27 cellular contexts compared by ENCODE assay signal in genomic region chr7:75689246-75690099, GRCh38. TPM values are rescaled to one million over a fixed set of nuclear protein-coding genes. Genes with fewer than 3 reads are reported as not detected.
DNase-seq lines count a peak whose midpoint lies in the region; ATAC-seq and TF ChIP-seq lines count a peak whose summit lies in the region.
"Had no signal": no experiment of that assay in that cellular context is flagged by ENCODE, and none has a peak within 500 bp of the region (broad histone marks: within the 10 kb centered on the region; RNA-seq: fewer than 3 reads in every experiment).

No MANE protein-coding gene starts in this region.

- H3K27ac Mint-ChIP-seq in nephron progenitor cell = peak overlapping the region; percentile 79
- H3K27ac Mint-ChIP-seq in activated naive CD8-positive, alpha-beta T cell treated with anti-CD3 and anti-CD28 coated beads, Interleukin-2, amount 50 U/mL, for 24 hours = no peak overlapping the region
- H3K27ac Mint-ChIP-seq: activated CD8-positive, alpha-beta memory T cell treated with anti-CD3 and anti-CD28 coated beads, Interleukin-2, amount 10 ng/mL, durations not matched to agents 7 days and 5 days; CD8-positive, alpha-beta memory T cell; T-helper 17 cell had no signal

- peaks cover 20% of the 10 kb centered on the region for H3K4me1 Mint-ChIP-seq in nephron progenitor cell
- H3K4me1 Mint-ChIP-seq in activated naive CD8-positive, alpha-beta T cell treated with anti-CD3 and anti-CD28 coated beads, Interleukin-2, amount 50 U/mL, for 24 hours = peaks cover 8% of the 10 kb centered on the region

- no peak overlapping the region for H3K4me3 Mint-ChIP-seq in nephron progenitor cell
- H3K4me3 Mint-ChIP-seq in activated naive CD8-positive, alpha-beta T cell treated with anti-CD3 and anti-CD28 coated beads, Interleukin-2, amount 50 U/mL, for 24 hours = no peak overlapping the region
- H3K4me3 Mint-ChIP-seq: activated CD8-positive, alpha-beta memory T cell treated with anti-CD3 and anti-CD28 coated beads, Interleukin-2, amount 10 ng/mL, durations not matched to agents 7 days and 5 days; activated T-cell treated with anti-CD3 and anti-CD28 coated beads, Interleukin-2, amount 50 U/mL, for 4 hours; brain; T-helper 17 cell had no signal

- TF ChIP-seq CTCF in nephron progenitor cell (IDR thresholded peaks at IDR 0.05) = no peak

- peaks cover 9% of the 10 kb centered on the region for H3K27me3 Mint-ChIP-seq in nephron progenitor cell (ENCODE audit: low read depth, poor library complexity)
- H3K27me3 Mint-ChIP-seq in activated naive CD8-positive, alpha-beta T cell treated with anti-CD3 and anti-CD28 coated beads, Interleukin-2, amount 50 U/mL, for 24 hours = peaks cover 6% of the 10 kb centered on the region
- H3K27me3 Mint-ChIP-seq: activated CD8-positive, alpha-beta memory T cell treated with anti-CD3 and anti-CD28 coated beads, Interleukin-2, amount 10 ng/mL, durations not matched to agents 7 days and 5 days; brain had no signal

- DNase-seq in Ammon's horn (ENCODE audit: low spot score) (peak; percentile 18), H7 (peak; percentile 51), caudate nucleus (lab: John Stamatoyannopoulos, UW) (no peak), nephron progenitor cell (no peak)
- DNase-seq in stimulated activated CD4-positive, alpha-beta T cell treated with anti-CD3 and anti-CD28 coated beads, Interleukin-1b, Interleukin-23, amount 100 ng/mL, for 48 hours = no peak
- no peak for DNase-seq in activated naive CD8-positive, alpha-beta T cell treated with anti-CD3 and anti-CD28 coated beads, Interleukin-2, amount 50 U/mL, for 24 hours
- DNase-seq: activated CD8-positive, alpha-beta memory T cell treated with anti-CD3 and anti-CD28 coated beads, Interleukin-2, amount 10 ng/mL, durations not matched to agents 7 days and 5 days; activated gamma-delta T cell; activated T-cell treated with anti-CD3 and anti-CD28 coated beads, Interleukin-2, amount 50 U/mL, for 4 hours; AML-193; CD8-positive, alpha-beta memory T cell; cerebellar nuclear complex; EL; foreskin melanocyte; KG1; kidney glomerular epithelial cell; lower lobe of right lung; NCI-H2029 treated with DMSO at 0.1 percent for 48 hours; NCI-H446 treated with DMSO at 0.1 percent for 48 hours; stimulated activated CD4-positive, alpha-beta T cell treated with anti-CD3 and anti-CD28 coated beads, Interleukin-2, amount 100 ng/mL, for 48 hours; stomach; T-helper 17 cell had no signal

- H3K27ac ChIP-seq in caudate nucleus (ENCODE audit: low read depth, low read length) = peak overlapping the region; percentile 78
- H3K27ac ChIP-seq: lower lobe of right lung, stomach had no signal

- peaks cover 9% of the 10 kb centered on the region for H3K36me3 Mint-ChIP-seq in nephron progenitor cell (ENCODE audit: low read depth)
- no peaks in the 10 kb centered on the region for H3K36me3 Mint-ChIP-seq in activated naive CD8-positive, alpha-beta T cell treated with anti-CD3 and anti-CD28 coated beads, Interleukin-2, amount 50 U/mL, for 24 hours (ENCODE audit: low read depth)
- H3K36me3 Mint-ChIP-seq: activated CD8-positive, alpha-beta memory T cell treated with anti-CD3 and anti-CD28 coated beads, Interleukin-2, amount 10 ng/mL, durations not matched to agents 7 days and 5 days had no signal

- H3K4me3 ChIP-seq in H7 (ENCODE audit: insufficient read depth, low read depth, low read length) = no peak overlapping the region
- H3K4me3 ChIP-seq: lower lobe of right lung, stomach, tibial nerve had no signal

- no peaks in the 10 kb centered on the region for H3K27me3 ChIP-seq in H7 (ENCODE audit: control insufficient read depth, insufficient read depth, low read length)
- H3K27me3 ChIP-seq: spleen, stomach, tibial nerve had no signal

- ATAC-seq in GM21360 (IDR thresholded peaks at IDR 0.05; ENCODE audit: unreplicated experiment) = no peak
- no peak for ATAC-seq in SK-N-SH treated with all-trans-retinoic acid at 6 μM for 48 hours
- ATAC-seq in activated naive CD8-positive, alpha-beta T cell treated with anti-CD3 and anti-CD28 coated beads, Interleukin-2, amount 50 U/mL, for 24 hours = no peak
- ATAC-seq: activated CD8-positive, alpha-beta memory T cell treated with anti-CD3 and anti-CD28 coated beads, Interleukin-2, amount 10 ng/mL, durations not matched to agents 7 days and 5 days; activated T-cell treated with anti-CD3 and anti-CD28 coated beads, Interleukin-2, amount 50 U/mL, for 4 hours; T-helper 17 cell had no signal

- no peaks in the 10 kb centered on the region for H3K36me3 ChIP-seq in H7 (replicated peaks; ENCODE audit: control insufficient read depth, insufficient read depth, low read length)
- H3K36me3 ChIP-seq: lower lobe of right lung, spleen, stomach, tibial nerve had no signal

- peaks cover 3% of the 10 kb centered on the region for H3K9me3 Mint-ChIP-seq in nephron progenitor cell
- no peaks in the 10 kb centered on the region for H3K9me3 Mint-ChIP-seq in activated naive CD8-positive, alpha-beta T cell treated with anti-CD3 and anti-CD28 coated beads, Interleukin-2, amount 50 U/mL, for 24 hours
- H3K9me3 Mint-ChIP-seq: activated T-cell treated with anti-CD3 and anti-CD28 coated beads, Interleukin-2, amount 50 U/mL, for 4 hours; CD8-positive, alpha-beta memory T cell had no signal

TF ChIP-seq in SK-N-SH treated with all-trans-retinoic acid at 6 μM for 48 hours, 23 proteins besides CTCF, POLR2A, EP300 and RAD21:
- TF ChIP-seq ZC3H10 (CRISPR knock-in tag; IDR thresholded peaks at IDR 0.05) (no peak), ZFP3 (CRISPR knock-in tag; IDR thresholded peaks at IDR 0.05) (no peak), TOX (CRISPR knock-in tag; IDR thresholded peaks at IDR 0.05; ENCODE audit: borderline replicate concordance) (no peak), ISL1 (CRISPR knock-in tag; IDR thresholded peaks at IDR 0.05) (no peak), TSHZ2 (CRISPR knock-in tag; IDR thresholded peaks at IDR 0.05) (no peak)

RNA-seq across cellular contexts. Expression of gene HIP1, which starts 49.3 kb away (rescaled TPM):
- 34.6 and 41.2 TPM in 2 replicates for total RNA-seq in H7 (2014; rRNA removed; shearing (Covaris generic))

Comparison
In these comparisons a context has a peak if more than half of its experiments do, and no peak if none do; other contexts are left out.
1. DNase-seq: peak in Ammon's horn (single experiment) and H7 (single experiment); none in caudate nucleus (0 of 61), nephron progenitor cell (single experiment), stimulated activated CD4-positive, alpha-beta T cell treated with anti-CD3 and anti-CD28 coated beads, Interleukin-1b, Interleukin-23, amount 100 ng/mL, for 48 hours (single experiment) and activated naive CD8-positive, alpha-beta T cell treated with anti-CD3 and anti-CD28 coated beads, Interleukin-2, amount 50 U/mL, for 24 hours (single experiment).